ENCODE assay signal across 8 cellular contexts in the genomic region with DNA sequence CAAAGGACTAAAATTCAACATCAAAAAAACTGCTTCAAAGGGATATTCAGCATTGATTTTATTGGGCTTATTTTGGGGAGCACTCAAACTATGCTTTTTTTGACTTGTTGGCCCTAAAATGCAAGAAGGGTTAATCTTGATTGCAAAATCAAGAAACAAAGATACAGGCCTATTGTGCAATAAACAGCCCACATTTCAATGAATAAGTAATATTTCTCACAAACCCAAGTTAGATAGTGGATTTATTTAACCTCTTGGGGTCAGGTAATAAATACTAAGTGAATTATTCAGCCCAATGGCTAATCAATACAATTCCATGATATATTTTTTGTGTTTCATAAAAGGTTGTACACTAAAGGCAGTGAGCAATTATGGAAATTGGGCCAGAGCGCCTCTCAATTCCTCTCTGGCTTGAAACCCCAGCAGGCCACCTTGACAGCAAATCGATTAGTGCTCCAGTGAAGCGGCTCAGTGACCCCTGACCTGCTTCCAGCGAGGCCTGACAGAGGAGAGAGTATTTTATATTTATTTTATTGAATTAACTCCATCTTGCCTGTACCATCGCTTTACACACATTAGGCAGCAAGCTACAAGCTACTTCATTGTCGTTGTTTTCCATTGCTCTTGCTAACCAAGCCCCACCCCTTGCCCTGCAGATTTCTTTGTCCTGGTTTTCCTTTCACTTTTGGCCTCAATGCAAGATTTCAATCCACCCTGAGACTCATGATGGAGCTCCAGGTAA.
DNase-seq lines count a peak whose midpoint lies in the region; ATAC-seq and TF ChIP-seq lines count a peak whose summit lies in the region.

No MANE protein-coding gene starts in this region.

- H3K36me3 ChIP-seq in breast epithelium = no peaks in the 10 kb centered on the region

- no peak for TF ChIP-seq POLR2A in breast epithelium (IDR thresholded peaks at IDR 0.05)

- peak; percentile 26 for DNase-seq in DMS153 (lab: John Stamatoyannopoulos, UW)
- DNase-seq in DMS153 treated with DMSO at 0.1 percent for 48 hours (lab: John Stamatoyannopoulos, UW; ENCODE audit: unreplicated experiment) = no peak
- no peak for DNase-seq in breast epithelium (ENCODE audit: low spot score in 2 of 2)
- no peak for DNase-seq in stimulated activated naive B cell treated with anti-CD40 and anti-IgM and Interleukin-4, amounts not matched to agents 10 μg/mL and 1 μg/mL and 100 μg/mL, for 72 hours
- DNase-seq in posterior cingulate gyrus = no peak
- no peak for DNase-seq in glomerular visceral epithelial cell (ENCODE audit: extremely low spot score)
- no peak for DNase-seq in KBM-7

- no peaks in the 10 kb centered on the region for H3K27me3 Mint-ChIP-seq in stimulated activated naive B cell treated with anti-CD40 and anti-IgM and Interleukin-4, amounts not matched to agents 10 μg/mL and 1 μg/mL and 100 μg/mL, for 72 hours

- H3K4me3 ChIP-seq in breast epithelium = no peak overlapping the region

- no peaks in the 10 kb centered on the region for H3K9me3 Mint-ChIP-seq in stimulated activated naive B cell treated with anti-CD40 and anti-IgM and Interleukin-4, amounts not matched to agents 10 μg/mL and 1 μg/mL and 100 μg/mL, for 72 hours

- H3K27ac ChIP-seq in breast epithelium = peak overlapping the region; percentile 14 to 25

- peak overlapping the region; percentile 53 to 75 for H3K4me3 Mint-ChIP-seq in stimulated activated naive B cell treated with anti-CD40 and anti-IgM and Interleukin-4, amounts not matched to agents 10 μg/mL and 1 μg/mL and 100 μg/mL, for 72 hours

- peaks cover 43 to 65% of the 10 kb centered on the region in 2 donors for H3K4me1 Mint-ChIP-seq in stimulated activated naive B cell treated with anti-CD40 and anti-IgM and Interleukin-4, amounts not matched to agents 10 μg/mL and 1 μg/mL and 100 μg/mL, for 72 hours

- no peaks in the 10 kb centered on the region for H3K9me3 ChIP-seq in breast epithelium

- intact Hi-C loops in breast epithelium (cut with DNase I; ENCODE audit: low total_unique reads) (no loop called here), posterior cingulate gyrus (cut with DNase I) (no loop called here)

- in situ Hi-C loops in KBM-7 (cut with MboI; ENCODE audit: low pct_unique_long_range_greater_than_20kb, low sequenced_read_pairs) = no loop called here

- no peaks in the 10 kb centered on the region for H3K4me1 ChIP-seq in breast epithelium

- H3K36me3 Mint-ChIP-seq in stimulated activated naive B cell treated with anti-CD40 and anti-IgM and Interleukin-4, amounts not matched to agents 10 μg/mL and 1 μg/mL and 100 μg/mL, for 72 hours = peaks cover 13 to 42% of the 10 kb centered on the region in 2 donors

- no peak for TF ChIP-seq CTCF in breast epithelium (IDR thresholded peaks at IDR 0.05)

- ATAC-seq in HG03064 (IDR thresholded peaks at IDR 0.05; ENCODE audit: low read depth, unreplicated experiment) = peak; percentile 65
- ATAC-seq in stimulated activated naive B cell treated with anti-CD40 and anti-IgM and Interleukin-4, amounts not matched to agents 10 μg/mL and 1 μg/mL and 100 μg/mL, for 72 hours (replicated peaks) = peak; percentile 73 to 84

- H3K27me3 ChIP-seq in breast epithelium = no peaks in the 10 kb centered on the region

- H3K27ac Mint-ChIP-seq in stimulated activated naive B cell treated with anti-CD40 and anti-IgM and Interleukin-4, amounts not matched to agents 10 μg/mL and 1 μg/mL and 100 μg/mL, for 72 hours = peak overlapping the region; percentile 93
